In genomic region chr12:124938066-124938465, GRCh38 we compare ENCODE assay signal across 10 cellular contexts. TPM values are rescaled to one million over a fixed set of nuclear protein-coding genes. Genes with fewer than 3 reads are reported as not detected.
A peak's percentile ranks its signal among the peaks of the same experiment; 100 is the strongest.
DNase-seq lines count a peak whose midpoint lies in the region; ATAC-seq, FAIRE-seq and TF ChIP-seq lines count a peak whose summit lies in the region.
"Had no signal": no experiment of that assay in that cellular context is flagged by ENCODE, and none has a peak within 500 bp of the region (broad histone marks: within the 10 kb centered on the region; RNA-seq: fewer than 3 reads in every experiment).

No MANE protein-coding gene starts in this region.

- no peaks in the 10 kb centered on the region for H3K79me2 ChIP-seq in H1 (ENCODE audit: control insufficient read depth in 1 of 2, insufficient read depth in 2 of 2, low read length in 2 of 2)

- H3K9ac ChIP-seq in H1 (replicated peaks in 1 of 4; ENCODE audit: extremely low read depth in 1 of 4, low read depth in 3 of 4, low read length in 3 of 4) = no peak overlapping the region

- no peak for TF ChIP-seq EP300 in H1 (IDR thresholded peaks at IDR 0.05; ENCODE audit: borderline replicate concordance in 1 of 2, low read depth in 2 of 2, low read length in 2 of 2)

- no peak overlapping the region for H2BK15ac ChIP-seq in H1 (ENCODE audit: low read length)

- H2BK120ac ChIP-seq in H1 (replicated peaks; ENCODE audit: low read depth, low read length) = peak overlapping the region; percentile 97

- H3K4me3 ChIP-seq in Caco-2 (ENCODE audit: low read depth, low read length) (peak overlapping the region; percentile 52), H1 (ENCODE audit: extremely low read depth in 1 of 4, insufficient read depth in 2 of 4, low read depth in 3 of 4, low read length in 4 of 4) (peak overlapping the region in 1 of 4 experiments; percentile 83; a peak in 1 of 8 replicates)

- TF ChIP-seq CTCF in Caco-2 (IDR thresholded peaks at IDR 0.05; ENCODE audit: insufficient read depth in 1 of 2, low read depth in 1 of 2, low read length in 1 of 2, severe bottlenecking in 1 of 2, unreplicated experiment in 1 of 2) = no peak
- no peak for TF ChIP-seq CTCF in H1 (IDR thresholded peaks at IDR 0.05; ENCODE audit: control extremely low read depth in 1 of 3, insufficient read depth in 1 of 3, low read depth in 1 of 3, low read length in 3 of 3)

- H3K18ac ChIP-seq in H1 (ENCODE audit: extremely low read depth, low read length) = no peak overlapping the region

- no peak overlapping the region for H3K23ac ChIP-seq in H1 (ENCODE audit: insufficient read length)

- no peaks in the 10 kb centered on the region for H3K36me3 ChIP-seq in Caco-2 (ENCODE audit: control insufficient read depth, insufficient read depth, low read length)
- H3K36me3 ChIP-seq in KOPT-K1 (ENCODE audit: insufficient read depth, low read length) = peaks cover 7% of the 10 kb centered on the region; the same call in 1 of the 2 replicates
- peaks cover 0 to under 1% (median 0%) of the 10 kb centered on the region in 4 experiments; a peak in 2 of 8 replicates for H3K36me3 ChIP-seq in H1 (ENCODE audit: control insufficient read depth in 2 of 4, insufficient read depth in 4 of 4, low read length in 3 of 4)

- H2BK12ac ChIP-seq in H1 (ENCODE audit: low read depth, low read length) = no peak overlapping the region

- POLR2A ChIA-PET in Caco-2 (lab: Charles Lee) (interaction anchor here (1.0 kb wide), 1 partner anchor 21 kb away, joined by 3 read pairs; no protein-coding TSS in a partner anchor), H1 (lab: Charles Lee; ENCODE audit: partially characterized antibody) (interaction anchor here (0.6 to 12.1 kb wide), 5 partner anchors 10 to 178 kb away, joined by 3 to 250 read pairs (median 5); partner anchors contain the start of gene UBC)

- no peak overlapping the region for H2AFZ ChIP-seq in H1 (ENCODE audit: low read length)

- H3K9me3 Mint-ChIP-seq in Caco-2 (ENCODE audit: unreplicated experiment) = no peaks in the 10 kb centered on the region

- H4K91ac ChIP-seq in H1 (replicated peaks; ENCODE audit: insufficient read length, low read length) = peak overlapping the region; percentile 62

- no peak overlapping the region; the same call in 1 of the 2 replicates for H2BK20ac ChIP-seq in H1 (ENCODE audit: low read length)

- no peak overlapping the region for H2BK5ac ChIP-seq in H1 (ENCODE audit: low read depth, low read length)

- peaks cover 4% of the 10 kb centered on the region; the same call in 1 of the 2 replicates for H3K23me2 ChIP-seq in H1 (ENCODE audit: low read depth, low read length)

- H3K4me2 ChIP-seq in H1 (ENCODE audit: insufficient read depth in 1 of 2, low read depth in 2 of 2, low read length in 2 of 2) = peak overlapping the region in 1 of 2 experiments; percentile 74; a peak in 1 of 4 replicates

- ATAC-seq in GM21717 (IDR thresholded peaks at IDR 0.05; ENCODE audit: unreplicated experiment) = no peak

- H3K27ac ChIP-seq in KOPT-K1 (ENCODE audit: low read depth, low read length, poor library complexity, severe bottlenecking) (peak overlapping the region; percentile 65), H1 (ENCODE audit: low read depth, low read length) (no peak overlapping the region)

- FAIRE-seq in H1 (lab: Jason Lieb, UNC) = no peak

- H3K79me1 ChIP-seq in H1 (ENCODE audit: low read depth, low read length) = no peaks in the 10 kb centered on the region

- peaks cover 6% of the 10 kb centered on the region for H3K36me3 Mint-ChIP-seq in Caco-2 (ENCODE audit: insufficient read depth, unreplicated experiment)

- H3K4me1 ChIP-seq in Caco-2 (no peaks in the 10 kb centered on the region), H1 (replicated peaks in 1 of 4; ENCODE audit: control insufficient read depth in 3 of 4, insufficient read depth in 4 of 4, low read length in 3 of 4) (peaks cover 0 to 4% (median 2%) of the 10 kb centered on the region in 4 experiments; a peak in 2 of 7 replicates)

- no TSS peak for BruUV-seq in Caco-2 (replicated peaks; lab: Mats Ljungman, UMichigan)

- H3K27me3 ChIP-seq in Caco-2 (replicated peaks; ENCODE audit: control insufficient read depth, insufficient read depth, low read length) = no peaks in the 10 kb centered on the region
- H3K27me3 ChIP-seq in H1 (replicated peaks in 1 of 4; ENCODE audit: control insufficient read depth in 3 of 4, extremely low read depth in 1 of 4, insufficient read depth in 3 of 4, low read length in 3 of 4) = no peaks in the 10 kb centered on the region

- no peak overlapping the region for H3K14ac ChIP-seq in H1 (ENCODE audit: insufficient read length)

- no peaks in the 10 kb centered on the region for H3K27me3 Mint-ChIP-seq in Caco-2 (ENCODE audit: insufficient read depth, unreplicated experiment)

- H3K27ac Mint-ChIP-seq in Caco-2 (ENCODE audit: unreplicated experiment) = no peak overlapping the region

- WGBS in H1 (ENCODE audit: extremely low coverage in 1 of 2, insufficient coverage in 1 of 2, insufficient read length in 1 of 2, insufficient replicate concordance in 2 of 2, low coverage in 1 of 2, low lambda C conversion rate in 2 of 2, missing lambda C conversion rate in 1 of 2), 2 experiments = 88% methylated on average over 6 of the region's 6 CpGs; no CpG with 5 or more reads in 1 of the 2 experiments

- H4K20me1 ChIP-seq in H1 (replicated peaks in 1 of 2; ENCODE audit: control insufficient read depth in 1 of 2, insufficient read depth in 2 of 2, low read length in 2 of 2) = no peaks in the 10 kb centered on the region

- H3K4ac ChIP-seq in H1 (replicated peaks; ENCODE audit: insufficient read length, low read depth, low read length) = peak overlapping the region; percentile 83

- TF ChIP-seq RAD21 in H1 (IDR thresholded peaks at IDR 0.05 in 1 of 2, conservative IDR thresholded peaks at IDR 0.05 in 1 of 2; ENCODE audit: low read depth in 2 of 2, low read length in 2 of 2) = no peak

- CTCF ChIA-PET in Caco-2 (lab: Charles Lee) = interaction anchor here (1.0 kb wide), 1 partner anchor 32 kb away, joined by 4 read pairs; no protein-coding TSS in a partner anchor
- CTCF ChIA-PET in H1 (lab: Charles Lee; ENCODE audit: partially characterized antibody) = interaction anchor here (0.7 to 13.3 kb wide), 9 partner anchors 10 to 151 kb away, joined by 3 to 141 read pairs (median 3); partner anchors contain the start of gene UBC

- H3K4me1 Mint-ChIP-seq in Caco-2 (ENCODE audit: low read depth, unreplicated experiment) = no peaks in the 10 kb centered on the region

- H3K9me3 ChIP-seq in Caco-2 = no peaks in the 10 kb centered on the region
- H3K9me3 ChIP-seq in KOPT-K1 (ENCODE audit: insufficient read depth, low read length, poor library complexity, severe bottlenecking) = no peaks in the 10 kb centered on the region
- no peaks in the 10 kb centered on the region for H3K9me3 ChIP-seq in H1 (ENCODE audit: insufficient read depth in 2 of 2, low read depth in 1 of 2, low read length in 1 of 2)

- H4K5ac ChIP-seq in H1 (ENCODE audit: insufficient read length, low read depth, low read length) = peak overlapping the region; percentile 29

- no peak for DNase-seq in Caco-2
- no peak for DNase-seq in H1 (ENCODE audit: low read depth in 1 of 2, low spot score in 2 of 2)
- DNase-seq in pons (ENCODE audit: low spot score) = peak; percentile 39
- DNase-seq in dedifferentiated amniotic fluid mesenchymal stem cell (ENCODE audit: extremely low spot score) = no peak
- no peak for DNase-seq in dermis blood vessel endothelial cell
- no peak for DNase-seq in stimulated activated CD8-positive, alpha-beta memory T cell treated with anti-CD3 and anti-CD28 coated beads, Interleukin-4, amount 100 ng/mL, for 48 hours
- DNase-seq: activated CD4-positive, alpha-beta T cell treated with anti-CD3 and anti-CD28 coated beads, Interleukin-2, amount 50 U/mL, for 4 hours; GF-D8 had no signal

- no peak overlapping the region for H4K8ac ChIP-seq in H1 (ENCODE audit: extremely low read depth, insufficient read depth, low read length)

- H3K4me3 Mint-ChIP-seq in Caco-2 (ENCODE audit: unreplicated experiment) = no peak overlapping the region

- TF ChIP-seq POLR2A in H1 (IDR thresholded peaks at IDR 0.05; ENCODE audit: control extremely low read depth in 1 of 2, low read depth in 2 of 2, low read length in 2 of 2) = no peak

- intact Hi-C loops in Caco-2 (cut with micrococcal nuclease; ENCODE audit: unreplicated experiment) = no loop called here

- H3K56ac ChIP-seq in H1 (replicated peaks; ENCODE audit: insufficient read length, low read depth, low read length) = no peak overlapping the region

- no peak overlapping the region for H2AK5ac ChIP-seq in H1 (ENCODE audit: low read depth, low read length)

RNA-seq across cellular contexts. Expression of gene UBC, which starts 23.6 kb away (rescaled TPM):
- total RNA-seq in Caco-2 (2022) (782 and 880 TPM in 2 replicates), dermis blood vessel endothelial cell (1,840 and 2,354 TPM in 2 replicates)
- total RNA-seq in H1 (2021; fragmentation: NEBNext Ultra II Directional; extraction: Animal tissue kit (Norgen Biotek cat#: 25700)) = 559 and 571 TPM in 2 replicates
- 366 and 749 TPM in 2 replicates for polyA plus RNA-seq in H1 (2011; rRNA removed)
- polyA plus RNA-seq in H1 (2011; cell fraction: cytosol; rRNA removed) = 933 TPM
- polyA plus RNA-seq in H1 (2011; cell fraction: nucleus; rRNA removed) = 730 TPM
- polyA plus RNA-seq in H1 (2012, experiment 1 of 2) = 760 to 816 TPM (median 784 TPM) in 4 replicates
- 361 TPM for polyA plus RNA-seq in H1 (2012, experiment 2 of 2)
- polyA plus RNA-seq in H1 (2013, experiment 1 of 2) = 525 TPM
- 524 TPM for polyA plus RNA-seq in H1 (2013, experiment 2 of 2)
- polyA minus RNA-seq in H1 (2011; rRNA and poly(A)+ RNA removed) = 622 and 655 TPM in 2 replicates
- polyA minus RNA-seq in H1 (2011; cell fraction: cytosol; rRNA and poly(A)+ RNA removed) = 263 TPM
- polyA minus RNA-seq in H1 (2011; cell fraction: nucleus; rRNA and poly(A)+ RNA removed) = 233 TPM

RNA-seq across cellular contexts. Expression of gene DHX37, which starts 50.9 kb away (rescaled TPM):
- total RNA-seq in Caco-2 (2022) = 34.9 and 35.9 TPM in 2 replicates
- 46.2 and 47.3 TPM in 2 replicates for total RNA-seq in H1 (2021; fragmentation: NEBNext Ultra II Directional; extraction: Animal tissue kit (Norgen Biotek cat#: 25700))
- polyA plus RNA-seq in H1 (2011; rRNA removed) = 17.0 and 30.5 TPM in 2 replicates
- 18.7 TPM for polyA plus RNA-seq in H1 (2011; cell fraction: cytosol; rRNA removed)
- polyA plus RNA-seq in H1 (2011; cell fraction: nucleus; rRNA removed) = 50.5 TPM
- 26.1 to 33.7 TPM (median 30.3 TPM) in 4 replicates for polyA plus RNA-seq in H1 (2012, experiment 1 of 2)
- polyA plus RNA-seq in H1 (2012, experiment 2 of 2) = 33.1 TPM
- polyA plus RNA-seq in H1 (2013, experiment 1 of 2) = 17.9 TPM
- polyA plus RNA-seq in H1 (2013, experiment 2 of 2) = 16.1 TPM
- polyA minus RNA-seq in H1 (2011; rRNA and poly(A)+ RNA removed) = 22.0 and 23.8 TPM in 2 replicates
- polyA minus RNA-seq in H1 (2011; cell fraction: cytosol; rRNA and poly(A)+ RNA removed) = 22.6 TPM
- 29.6 TPM for polyA minus RNA-seq in H1 (2011; cell fraction: nucleus; rRNA and poly(A)+ RNA removed)
- total RNA-seq in dermis blood vessel endothelial cell = 14.6 and 24.8 TPM in 2 replicates

RNA-seq across cellular contexts. Expression of gene BRI3BP, which starts 55.4 kb away (rescaled TPM):
- total RNA-seq in Caco-2 (2022) = 19.6 and 20.6 TPM in 2 replicates
- total RNA-seq in H1 (2021; fragmentation: NEBNext Ultra II Directional; extraction: Animal tissue kit (Norgen Biotek cat#: 25700)) = 13.4 and 14.2 TPM in 2 replicates
- 5.0 and 5.4 TPM in 2 replicates for polyA plus RNA-seq in H1 (2011; rRNA removed)
- 4.6 TPM for polyA plus RNA-seq in H1 (2011; cell fraction: cytosol; rRNA removed)
- 3.0 TPM for polyA plus RNA-seq in H1 (2011; cell fraction: nucleus; rRNA removed)
- 5.2 to 6.8 TPM (median 5.7 TPM) in 4 replicates for polyA plus RNA-seq in H1 (2012, experiment 1 of 2)
- polyA plus RNA-seq in H1 (2012, experiment 2 of 2) = 2.8 TPM
- polyA plus RNA-seq in H1 (2013, experiment 1 of 2) = 11.2 TPM
- polyA plus RNA-seq in H1 (2013, experiment 2 of 2) = 12.8 TPM
- 7.6 and 9.6 TPM in 2 replicates for polyA minus RNA-seq in H1 (2011; rRNA and poly(A)+ RNA removed)
- polyA minus RNA-seq in H1 (2011; cell fraction: cytosol; rRNA and poly(A)+ RNA removed) = 6.7 TPM
- 5.4 TPM for polyA minus RNA-seq in H1 (2011; cell fraction: nucleus; rRNA and poly(A)+ RNA removed)
- 3.9 and 9.4 TPM in 2 replicates for total RNA-seq in dermis blood vessel endothelial cell
